1 cellular context compared by ENCODE assay signal in genomic region chr10:46232666-46233065, GRCh38.
TF ChIP-seq lines count a peak whose summit lies in the region.

No MANE protein-coding gene starts in this region.

TF ChIP-seq in K562, 482 proteins besides CTCF, POLR2A, EP300 and RAD21 (continued from another document):
- TF ChIP-seq ZBTB40 (IDR thresholded peaks at IDR 0.05) (no peak), ZBTB40 (CRISPR knock-in tag; IDR thresholded peaks at IDR 0.05) (no peak), CREB1 (IDR thresholded peaks at IDR 0.05) (no peak), CREB1 (CRISPR knock-in tag; IDR thresholded peaks at IDR 0.05) (no peak), EZH2 (IDR thresholded peaks at IDR 0.05; ENCODE audit: borderline replicate concordance, low read depth, low read length) (no peak), PATZ1 (CRISPR knock-in tag; IDR thresholded peaks at IDR 0.05; ENCODE audit: borderline replicate concordance) (no peak), HINFP (tag; conservative IDR thresholded peaks at IDR 0.05; ENCODE audit: low read depth) (no peak), ZNF354B (CRISPR knock-in tag; IDR thresholded peaks at IDR 0.05) (no peak), TRIM25 (IDR thresholded peaks at IDR 0.05; ENCODE audit: borderline replicate concordance) (no peak), SMC3 (conservative IDR thresholded peaks at IDR 0.05; ENCODE audit: insufficient read depth, low read depth, low read length) (no peak), SIX5 (IDR thresholded peaks at IDR 0.05; ENCODE audit: borderline replicate concordance in 1 of 2, insufficient read depth in 1 of 2, low read depth in 1 of 2, low read length in 2 of 2) (no peak), NFYB (IDR thresholded peaks at IDR 0.05; ENCODE audit: extremely low read depth, insufficient read length) (no peak), ZKSCAN8 (CRISPR knock-in tag; IDR thresholded peaks at IDR 0.05) (no peak), NFXL1 (CRISPR knock-in tag; IDR thresholded peaks at IDR 0.05) (no peak)
